Comparison of ENCODE assay signal across 21 cellular contexts in genomic region chr2:96683972-96684820, GRCh38. TPM values are rescaled to one million over a fixed set of nuclear protein-coding genes. Genes with fewer than 3 reads are reported as not detected.
"Had no signal": no experiment of that assay in that cellular context is flagged by ENCODE, and none has a peak within 500 bp of the region (broad histone marks: within the 10 kb centered on the region; RNA-seq: fewer than 3 reads in every experiment).

No MANE protein-coding gene starts in this region.

- H3K4me1 Mint-ChIP-seq: activated naive CD8-positive, alpha-beta T cell treated with anti-CD3 and anti-CD28 coated beads for 36 hours; memory B cell; stimulated activated naive B cell treated with anti-CD40 and anti-IgM and Interleukin-4, amounts not matched to agents 10 μg/mL and 1 μg/mL and 100 μg/mL, for 72 hours had no signal

- H3K9me3 ChIP-seq: spleen had no signal

- H3K27me3 ChIP-seq: cardiac muscle cell had no signal

- H3K27ac ChIP-seq: dorsolateral prefrontal cortex, epithelial cell of prostate, foreskin keratinocyte, spleen, VCaP had no signal

- H3K27ac Mint-ChIP-seq: activated naive CD8-positive, alpha-beta T cell treated with anti-CD3 and anti-CD28 coated beads for 36 hours; activated T-helper 1 cell treated with anti-CD3 and anti-CD28 coated beads, Interleukin-12 subunit alpha, Interleukin-12 subunit beta, Interleukin-2, Interleukin-4 antibody, amounts not matched to agents 30 ng/mL and 10 ng/mL and 1 ng/mL, durations not matched to agents 14 hours and 24 hours and 36 hours; memory B cell; stimulated activated naive B cell treated with anti-CD40 and anti-IgM and Interleukin-4, amounts not matched to agents 10 μg/mL and 1 μg/mL and 100 μg/mL, for 72 hours had no signal

- ATAC-seq: foreskin keratinocyte; stimulated activated naive B cell treated with anti-CD40 and anti-IgM and Interleukin-4, amounts not matched to agents 10 μg/mL and 1 μg/mL and 100 μg/mL, for 72 hours had no signal

- H3K36me3 Mint-ChIP-seq: activated naive CD8-positive, alpha-beta T cell treated with anti-CD3 and anti-CD28 coated beads for 36 hours; memory B cell; stimulated activated naive B cell treated with anti-CD40 and anti-IgM and Interleukin-4, amounts not matched to agents 10 μg/mL and 1 μg/mL and 100 μg/mL, for 72 hours had no signal

- H3K9me3 Mint-ChIP-seq: activated naive CD8-positive, alpha-beta T cell treated with anti-CD3 and anti-CD28 coated beads for 36 hours; activated T-helper 1 cell treated with anti-CD3 and anti-CD28 coated beads, Interleukin-12 subunit alpha, Interleukin-12 subunit beta, Interleukin-2, Interleukin-4 antibody, amounts not matched to agents 30 ng/mL and 10 ng/mL and 1 ng/mL, durations not matched to agents 14 hours and 24 hours and 36 hours; memory B cell; neural crest cell; stimulated activated naive B cell treated with anti-CD40 and anti-IgM and Interleukin-4, amounts not matched to agents 10 μg/mL and 1 μg/mL and 100 μg/mL, for 72 hours had no signal

- DNase-seq: activated CD4-positive, CD25-positive, alpha-beta regulatory T cell treated with anti-CD3 and anti-CD28 coated beads, Interleukin-2, amount 50 U/mL, for 72 hours; activated CD8-positive, alpha-beta memory T cell treated with anti-CD3 and anti-CD28 coated beads for 24 hours; activated naive CD8-positive, alpha-beta T cell treated with anti-CD3 and anti-CD28 coated beads for 36 hours; foreskin keratinocyte; glutamatergic neuron; kidney; left ventricle myocardium superior; spleen; stimulated activated naive B cell treated with anti-CD40 and anti-IgM and Interleukin-4, amounts not matched to agents 10 μg/mL and 1 μg/mL and 100 μg/mL, for 72 hours; T-helper 2 cell had no signal

- FAIRE-seq: kidney, urothelium cell line had no signal

- H3K4me3 ChIP-seq: cardiac muscle cell, dorsolateral prefrontal cortex, spleen had no signal

- H3K27me3 Mint-ChIP-seq: activated naive CD8-positive, alpha-beta T cell treated with anti-CD3 and anti-CD28 coated beads for 36 hours had no signal

- H3K4me1 ChIP-seq: foreskin keratinocyte had no signal

- H3K36me3 ChIP-seq: cardiac muscle cell, spleen had no signal

- H3K4me3 Mint-ChIP-seq: activated naive CD8-positive, alpha-beta T cell treated with anti-CD3 and anti-CD28 coated beads for 36 hours; activated T-helper 1 cell treated with anti-CD3 and anti-CD28 coated beads, Interleukin-12 subunit alpha, Interleukin-12 subunit beta, Interleukin-2, Interleukin-4 antibody, amounts not matched to agents 30 ng/mL and 10 ng/mL and 1 ng/mL, durations not matched to agents 14 hours and 24 hours and 36 hours; memory B cell; neural crest cell; stimulated activated naive B cell treated with anti-CD40 and anti-IgM and Interleukin-4, amounts not matched to agents 10 μg/mL and 1 μg/mL and 100 μg/mL, for 72 hours had no signal

RNA-seq across cellular contexts. Expression of gene FER1L5, which starts 41.6 kb away (rescaled TPM):
- total RNA-seq: activated naive CD8-positive, alpha-beta T cell treated with anti-CD3 and anti-CD28 coated beads for 36 hours; activated T-helper 1 cell treated with anti-CD3 and anti-CD28 coated beads, Interleukin-12 subunit alpha, Interleukin-12 subunit beta, Interleukin-2, Interleukin-4 antibody, amounts not matched to agents 30 ng/mL and 10 ng/mL and 1 ng/mL, durations not matched to agents 14 hours and 24 hours and 36 hours; chondrocyte; left ventricle myocardium superior; mononuclear cell; pulmonary artery endothelial cell had no signal
